In genomic region chr4:128574706-128575105, GRCh38 we compare ENCODE assay signal across 8 cellular contexts.
A peak's percentile ranks its signal among the peaks of the same experiment; 100 is the strongest.
DNase-seq lines count a peak whose midpoint lies in the region; ATAC-seq and TF ChIP-seq lines count a peak whose summit lies in the region.

No MANE protein-coding gene starts in this region.

- no peak overlapping the region for H3K4me3 Mint-ChIP-seq in natural killer cell

- H3K4me1 Mint-ChIP-seq in natural killer cell: no peaks in the 10 kb centered on the region

- in situ Hi-C loops in ACHN (cut with HindIII; ENCODE audit: low pct_ligation_motif_present, low pct_unique_long_range_greater_than_20kb, low sequenced_read_pairs): no loop called here

- intact Hi-C loops in esophagus muscularis mucosa (cut with DNase I) (loop anchor here (5.0 kb wide), 1 partner anchor 83 kb away; no protein-coding TSS in a partner anchor), natural killer cell (cut with micrococcal nuclease) (no loop called here), testis (cut with DNase I; ENCODE audit: low total_unique reads) (no loop called here)

- 37% methylated on average over 3 of the region's 3 CpGs for WGBS in esophagus muscularis mucosa
- 32 to 41% methylated on average over 3 of the region's 3 CpGs for WGBS in testis, 2 donors

- H3K9me3 Mint-ChIP-seq in natural killer cell: no peaks in the 10 kb centered on the region

- H3K9me3 ChIP-seq in esophagus muscularis mucosa: no peaks in the 10 kb centered on the region
- no peaks in the 10 kb centered on the region for H3K9me3 ChIP-seq in testis

- TF ChIP-seq POLR2A in esophagus muscularis mucosa (IDR thresholded peaks at IDR 0.05; ENCODE audit: low read depth) (no peak), testis (IDR thresholded peaks at IDR 0.05) (no peak)

- H3K27ac ChIP-seq in esophagus muscularis mucosa (replicated peaks in 1 of 4): no peak overlapping the region
- H3K27ac ChIP-seq in testis: no peak overlapping the region

- H3K36me3 ChIP-seq in esophagus muscularis mucosa (no peaks in the 10 kb centered on the region), testis (ENCODE audit: low read depth, missing control alignments) (no peaks in the 10 kb centered on the region)

- peaks cover 33 to 43% (median 39%) of the 10 kb centered on the region in 4 donors for H3K4me1 ChIP-seq in esophagus muscularis mucosa
- peaks cover 31% of the 10 kb centered on the region for H3K4me1 ChIP-seq in testis

- no peaks in the 10 kb centered on the region for H3K27me3 ChIP-seq in esophagus muscularis mucosa
- H3K27me3 ChIP-seq in testis: no peaks in the 10 kb centered on the region

- H3K4me3 ChIP-seq in esophagus muscularis mucosa: no peak overlapping the region
- no peak overlapping the region for H3K4me3 ChIP-seq in testis

- peak; percentile 89 for DNase-seq in ACHN
- peak; percentile 27 for DNase-seq in NCI-H226
- DNase-seq in activated CD8-positive, alpha-beta memory T cell treated with anti-CD3 and anti-CD28 coated beads for 24 hours: peak; percentile 73
- DNase-seq in esophagus muscularis mucosa (ENCODE audit: extremely low spot score): no peak
- DNase-seq in natural killer cell: peak; percentile 46
- DNase-seq in testis: peak; percentile 94

- H3K36me3 Mint-ChIP-seq in natural killer cell: no peaks in the 10 kb centered on the region

- TF ChIP-seq CTCF in esophagus muscularis mucosa (IDR thresholded peaks at IDR 0.05): peak; percentile 34 to 59 (median 42)
- peak; percentile 55 for TF ChIP-seq CTCF in natural killer cell (IDR thresholded peaks at IDR 0.05)
- peak; percentile 54 to 73 (median 67) for TF ChIP-seq CTCF in testis (IDR thresholded peaks at IDR 0.05)

- H3K27ac Mint-ChIP-seq in natural killer cell: no peak overlapping the region

- peaks cover 0 to 5% of the 10 kb centered on the region in 2 donors for H3K27me3 Mint-ChIP-seq in natural killer cell (ENCODE audit: low read depth in 2 of 2)

- TF ChIP-seq EP300 in esophagus muscularis mucosa (IDR thresholded peaks at IDR 0.05): no peak

- ATAC-seq in GM18498 (IDR thresholded peaks at IDR 0.05; ENCODE audit: unreplicated experiment): peak; percentile 96
- peak; percentile 70 for ATAC-seq in HG02840 (IDR thresholded peaks at IDR 0.05; ENCODE audit: low FRiP score, unreplicated experiment)
- peak in 2 of 3 donors; percentile 64 to 66 for ATAC-seq in natural killer cell
